ENCODE assay signal across 2 cellular contexts in genomic region chr3:129087138-129087702, GRCh38.
TF ChIP-seq lines count a peak whose summit lies in the region.

No MANE protein-coding gene starts in this region.

TF ChIP-seq in SK-N-SH treated with all-trans-retinoic acid at 6 μM for 48 hours, 23 proteins besides CTCF, POLR2A, EP300 and RAD21 (continued from another document):
- TF ChIP-seq CREB5 (CRISPR knock-in tag; IDR thresholded peaks at IDR 0.05; ENCODE audit: low read depth): no peak

TF ChIP-seq in SK-N-SH, 30 proteins besides CTCF, POLR2A, EP300 and RAD21 (continued from another document):
- TF ChIP-seq MXI1 (IDR thresholded peaks at IDR 0.05; ENCODE audit: low read depth, low read length) (no peak), FOXJ3 (CRISPR knock-in tag; IDR thresholded peaks at IDR 0.05) (no peak), USF1 (IDR thresholded peaks at IDR 0.05; ENCODE audit: borderline replicate concordance, low read depth) (no peak), SIN3A (IDR thresholded peaks at IDR 0.05; ENCODE audit: borderline replicate concordance, low read depth, low read length) (no peak)
